In the genomic region with DNA sequence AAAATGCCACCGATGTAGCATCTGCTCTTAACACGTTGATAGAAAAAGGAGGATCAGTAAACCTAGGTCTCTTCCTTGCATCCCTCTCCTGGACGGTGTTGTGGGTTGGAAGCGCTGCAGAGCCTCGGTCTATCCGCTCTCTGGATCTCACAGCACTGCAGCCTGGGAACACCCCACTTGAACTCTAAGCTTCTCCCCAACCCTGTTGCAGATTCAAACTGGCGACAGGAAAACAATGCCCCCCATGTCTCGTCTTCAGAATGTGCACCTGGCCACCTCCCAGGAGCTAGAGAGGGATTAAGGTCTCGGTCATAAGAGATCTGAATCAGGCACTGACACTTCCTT, we compare ENCODE assay signal across 8 cellular contexts. TPM values are rescaled to one million over a fixed set of nuclear protein-coding genes. Genes with fewer than 3 reads are reported as not detected.
DNase-seq lines count a peak whose midpoint lies in the region; ATAC-seq and TF ChIP-seq lines count a peak whose summit lies in the region.

No MANE protein-coding gene starts in this region.

- peak overlapping the region; percentile 55 for H3K27ac ChIP-seq in caudate nucleus (ENCODE audit: low read depth, low read length)
- peak overlapping the region; percentile 73 to 77 for H3K27ac ChIP-seq in mucosa of rectum (ENCODE audit: low read depth in 2 of 2, low read length in 2 of 2)
- H3K27ac ChIP-seq in uterus: peak overlapping the region; percentile 70 to 78

- H3K4me1 ChIP-seq in NT2/D1 (ENCODE audit: insufficient read depth, insufficient read length) (no peaks in the 10 kb centered on the region), mucosa of rectum (ENCODE audit: control insufficient read depth in 2 of 2, insufficient read depth in 2 of 2, low read length in 2 of 2) (peaks cover 3% of the 10 kb centered on the region in 2 donors), uterus (no peaks in the 10 kb centered on the region)

- ATAC-seq in GM18873 (IDR thresholded peaks at IDR 0.05; ENCODE audit: low FRiP score, unreplicated experiment) (no peak), HG02884 (IDR thresholded peaks at IDR 0.05; ENCODE audit: unreplicated experiment) (no peak)

- DNase-seq in stimulated activated CD4-positive, alpha-beta T cell treated with anti-CD3 and anti-CD28 coated beads, Interleukin-15, amount 100 ng/mL, for 24 hours: peak; percentile 13
- DNase-seq in stimulated activated CD4-positive, alpha-beta T cell treated with anti-CD3 and anti-CD28 coated beads, Interleukin-4, amount 100 ng/mL, for 1 hour: no peak
- DNase-seq in NT2/D1 (ENCODE audit: low read depth, low spot score) (peak; percentile 11), caudate nucleus (lab: John Stamatoyannopoulos, UW) (peak in 6 of 61 donors; percentile 5 to 59 (median 43)), uterus (no peak)

- no peaks in the 10 kb centered on the region for H3K27me3 ChIP-seq in NT2/D1 (ENCODE audit: insufficient read depth, insufficient read length)
- no peaks in the 10 kb centered on the region for H3K27me3 ChIP-seq in mucosa of rectum (ENCODE audit: control insufficient read depth in 2 of 2, insufficient read depth in 2 of 2, low read length in 2 of 2)
- no peaks in the 10 kb centered on the region for H3K27me3 ChIP-seq in uterus

- H3K4me3 ChIP-seq in NT2/D1 (ENCODE audit: insufficient read length, low read depth) (peak overlapping the region; percentile 81), mucosa of rectum (ENCODE audit: low read length in 2 of 2) (peak overlapping the region; percentile 96 to 99), uterus (peak overlapping the region; percentile 59 to 77)

- intact Hi-C loops in uterus (cut with DNase I; ENCODE audit: low total_unique reads): no loop called here

- no peak for TF ChIP-seq CTCF in uterus (IDR thresholded peaks at IDR 0.05)

- H3K36me3 ChIP-seq in NT2/D1 (ENCODE audit: insufficient read depth, insufficient read length, low read length) (no peaks in the 10 kb centered on the region), mucosa of rectum (ENCODE audit: control insufficient read depth in 2 of 2, insufficient read depth in 2 of 2, low read length in 2 of 2) (no peaks in the 10 kb centered on the region), uterus (no peaks in the 10 kb centered on the region)

- H3K9ac ChIP-seq in NT2/D1 (ENCODE audit: insufficient read length, low read depth) (peak overlapping the region; percentile 88), mucosa of rectum (ENCODE audit: low read depth in 1 of 2, low read length in 2 of 2) (peak overlapping the region; percentile 71 to 94)

- H3K9me3 ChIP-seq in NT2/D1 (ENCODE audit: insufficient read depth, low read length) (0 out of 2 replicates have a peak, but pooled peaks cover 5% of the 10 kb centered on the region), mucosa of rectum (ENCODE audit: control insufficient read depth in 2 of 2, low read length in 2 of 2) (no peaks in the 10 kb centered on the region), uterus (no peaks in the 10 kb centered on the region)

- TF ChIP-seq POLR2A in uterus (IDR thresholded peaks at IDR 0.05): no peak

RNA-seq across cellular contexts. Expression of gene TMEM218, which starts 0.5 kb away (rescaled TPM):
- 10 to 100 TPM in 2 of 4 donors, 1 to 10 TPM in 2; 3.2 to 45.9 (median 12.0) TPM for total RNA-seq in uterus

RNA-seq across cellular contexts. Expression of gene SLC37A2, which starts 47.9 kb away (rescaled TPM):
- 1 to 10 TPM in 2 of 4 donors, under 1 TPM in 2; 0.26 to 4.1 (median 0.86) TPM for total RNA-seq in uterus

RNA-seq across cellular contexts. Expression of gene PKNOX2, which starts 53.6 kb away (rescaled TPM):
- 10 to 100 TPM in 1 of 4 donors, 1 to 10 TPM in 2, under 1 TPM in 1; 0.29 to 22.7 (median 3.3) TPM for total RNA-seq in uterus

Comparison
In these comparisons a context has a peak if more than half of its experiments do, and no peak if none do; other contexts are left out.
1. DNase-seq: peak in stimulated activated CD4-positive, alpha-beta T cell treated with anti-CD3 and anti-CD28 coated beads, Interleukin-15, amount 100 ng/mL, for 24 hours (single experiment) and NT2/D1 (single experiment); none in stimulated activated CD4-positive, alpha-beta T cell treated with anti-CD3 and anti-CD28 coated beads, Interleukin-4, amount 100 ng/mL, for 1 hour (single experiment) and uterus (0 of 2).
2. Peak in every context shown above with its lines, with median percentiles within 50 percentile points of each other: H3K4me3 ChIP-seq and H3K27ac ChIP-seq.